ENCODE assay signal across 9 cellular contexts in genomic region chr5:126808619-126809018, GRCh38. TPM values are rescaled to one million over a fixed set of nuclear protein-coding genes. Genes with fewer than 3 reads are reported as not detected.
DNase-seq lines count a peak whose midpoint lies in the region; ATAC-seq and TF ChIP-seq lines count a peak whose summit lies in the region.
"Had no signal": no experiment of that assay in that cellular context is flagged by ENCODE, and none has a peak within 500 bp of the region (broad histone marks: within the 10 kb centered on the region; RNA-seq: fewer than 3 reads in every experiment).

No MANE protein-coding gene starts in this region.

- TF ChIP-seq POLR2A in testis (IDR thresholded peaks at IDR 0.05): no peak

- H3K36me3 Mint-ChIP-seq in activated CD8-positive, alpha-beta T cell treated with anti-CD3 and anti-CD28 coated beads for 36 hours (ENCODE audit: low read depth): peaks cover 59% of the 10 kb centered on the region
- H3K36me3 Mint-ChIP-seq in activated CD8-positive, alpha-beta T cell treated with anti-CD3 and anti-CD28 coated beads, Interleukin-2, amount 10 ng/mL, durations not matched to agents 7 days and 5 days (ENCODE audit: low read depth): peaks cover 73% of the 10 kb centered on the region

- intact Hi-C loops in activated CD8-positive, alpha-beta T cell treated with anti-CD3 and anti-CD28 coated beads for 36 hours (cut with micrococcal nuclease): no loop called here
- intact Hi-C loops in testis (cut with DNase I; ENCODE audit: low total_unique reads): no loop called here

- no peak overlapping the region for H3K4me3 Mint-ChIP-seq in activated CD8-positive, alpha-beta T cell treated with anti-CD3 and anti-CD28 coated beads for 36 hours
- no peak overlapping the region for H3K4me3 Mint-ChIP-seq in activated CD8-positive, alpha-beta T cell treated with anti-CD3 and anti-CD28 coated beads, Interleukin-2, amount 10 ng/mL, durations not matched to agents 7 days and 5 days

- H3K9me3 Mint-ChIP-seq in activated CD8-positive, alpha-beta T cell treated with anti-CD3 and anti-CD28 coated beads for 36 hours: no peaks in the 10 kb centered on the region
- H3K9me3 Mint-ChIP-seq in activated CD8-positive, alpha-beta T cell treated with anti-CD3 and anti-CD28 coated beads, Interleukin-2, amount 10 ng/mL, durations not matched to agents 7 days and 5 days (ENCODE audit: insufficient read depth): no peaks in the 10 kb centered on the region

- peak; percentile 39 for TF ChIP-seq CTCF in activated CD8-positive, alpha-beta T cell treated with anti-CD3 and anti-CD28 coated beads for 36 hours (IDR thresholded peaks at IDR 0.05)
- peak; percentile 10 to 57 (median 18) for TF ChIP-seq CTCF in testis (IDR thresholded peaks at IDR 0.05)

- ATAC-seq in activated CD8-positive, alpha-beta T cell treated with anti-CD3 and anti-CD28 coated beads for 36 hours: no peak
- no peak for ATAC-seq in activated CD8-positive, alpha-beta T cell treated with anti-CD3 and anti-CD28 coated beads, Interleukin-2, amount 10 ng/mL, durations not matched to agents 7 days and 5 days
- ATAC-seq in HG02870 (IDR thresholded peaks at IDR 0.05; ENCODE audit: unreplicated experiment): peak; percentile 41
- no peak for ATAC-seq in GM18861 (IDR thresholded peaks at IDR 0.05; ENCODE audit: unreplicated experiment)
- ATAC-seq in GM19351 (IDR thresholded peaks at IDR 0.05; ENCODE audit: unreplicated experiment): no peak

- no peak overlapping the region for H3K27ac Mint-ChIP-seq in activated CD8-positive, alpha-beta T cell treated with anti-CD3 and anti-CD28 coated beads for 36 hours
- H3K27ac Mint-ChIP-seq in activated CD8-positive, alpha-beta T cell treated with anti-CD3 and anti-CD28 coated beads, Interleukin-2, amount 10 ng/mL, durations not matched to agents 7 days and 5 days: no peak overlapping the region

- no peaks in the 10 kb centered on the region for H3K27me3 ChIP-seq in testis

- no peak overlapping the region for H3K27ac ChIP-seq in testis
- H3K27ac ChIP-seq: epithelial cell of prostate had no signal

- WGBS in testis, 2 donors: 57 to 62% methylated on average over 4 of the region's 4 CpGs

- H3K4me1 ChIP-seq in testis: no peaks in the 10 kb centered on the region

- no peaks in the 10 kb centered on the region for H3K36me3 ChIP-seq in testis (ENCODE audit: low read depth, missing control alignments)

- peaks cover 36% of the 10 kb centered on the region for H3K4me1 Mint-ChIP-seq in activated CD8-positive, alpha-beta T cell treated with anti-CD3 and anti-CD28 coated beads for 36 hours (ENCODE audit: low read depth)
- peaks cover 39% of the 10 kb centered on the region for H3K4me1 Mint-ChIP-seq in activated CD8-positive, alpha-beta T cell treated with anti-CD3 and anti-CD28 coated beads, Interleukin-2, amount 10 ng/mL, durations not matched to agents 7 days and 5 days (ENCODE audit: low read depth)

- no peaks in the 10 kb centered on the region for H3K27me3 Mint-ChIP-seq in activated CD8-positive, alpha-beta T cell treated with anti-CD3 and anti-CD28 coated beads for 36 hours
- H3K27me3 Mint-ChIP-seq in activated CD8-positive, alpha-beta T cell treated with anti-CD3 and anti-CD28 coated beads, Interleukin-2, amount 10 ng/mL, durations not matched to agents 7 days and 5 days (ENCODE audit: low read depth): no peaks in the 10 kb centered on the region

- no peaks in the 10 kb centered on the region for H3K9me3 ChIP-seq in testis

- H3K4me3 ChIP-seq in testis: no peak overlapping the region

- no peak for DNase-seq in activated CD8-positive, alpha-beta T cell treated with anti-CD3 and anti-CD28 coated beads for 36 hours
- DNase-seq in activated CD8-positive, alpha-beta T cell treated with anti-CD3 and anti-CD28 coated beads, Interleukin-2, amount 10 ng/mL, durations not matched to agents 7 days and 5 days: no peak
- DNase-seq in SW480 (ENCODE audit: low spot score) (peak; percentile 40), germinal center (ENCODE audit: low spot score) (peak; percentile 30), testis (no peak)

- POLR2A ChIA-PET in activated CD8-positive, alpha-beta T cell treated with anti-CD3 and anti-CD28 coated beads for 36 hours (lab: Charles Lee): interaction anchor here (0.9 to 2.5 kb wide), 2 partner anchors 29 to 30 kb away, joined by 3 to 16 read pairs; no protein-coding TSS in a partner anchor
- POLR2A ChIA-PET in activated CD8-positive, alpha-beta T cell treated with anti-CD3 and anti-CD28 coated beads, Interleukin-2, amount 10 ng/mL, durations not matched to agents 7 days and 5 days (lab: Charles Lee): interaction anchor here (1.6 kb wide), 1 partner anchor 31 kb away, joined by 6 read pairs; no protein-coding TSS in a partner anchor

- CTCF ChIA-PET in activated CD8-positive, alpha-beta T cell treated with anti-CD3 and anti-CD28 coated beads for 36 hours (lab: Charles Lee): interaction anchor here (0.6 to 1.9 kb wide), 6 partner anchors 13 to 135 kb away, joined by 3 to 10 read pairs (median 4); no protein-coding TSS in a partner anchor
- CTCF ChIA-PET in activated CD8-positive, alpha-beta T cell treated with anti-CD3 and anti-CD28 coated beads, Interleukin-2, amount 10 ng/mL, durations not matched to agents 7 days and 5 days (lab: Charles Lee): interaction anchor here (0.9 to 1.6 kb wide), 5 partner anchors 22 to 134 kb away, joined by 3 to 8 read pairs (median 6); partner anchors contain the start of gene LMNB1

RNA-seq across cellular contexts. Expression of gene LMNB1, which starts 31.7 kb away (rescaled TPM):
- total RNA-seq in activated CD8-positive, alpha-beta T cell treated with anti-CD3 and anti-CD28 coated beads for 36 hours: 100 to 1,000 TPM; 198 TPM
- total RNA-seq in activated CD8-positive, alpha-beta T cell treated with anti-CD3 and anti-CD28 coated beads, Interleukin-2, amount 10 ng/mL, durations not matched to agents 7 days and 5 days: 100 to 1,000 TPM; 384 to 396 TPM
- total RNA-seq in testis: 10 to 100 TPM; 13.7 to 15.9 TPM
- polyA plus RNA-seq in testis (ENCODE audit: insufficient read depth, low read depth, low replicate concordance): 26.1 TPM

Comparison
In these comparisons a context has a peak if more than half of its experiments do, and no peak if none do; other contexts are left out.
1. DNase-seq: peak in SW480 (single experiment) and germinal center (single experiment); none in activated CD8-positive, alpha-beta T cell treated with anti-CD3 and anti-CD28 coated beads for 36 hours (single experiment), activated CD8-positive, alpha-beta T cell treated with anti-CD3 and anti-CD28 coated beads, Interleukin-2, amount 10 ng/mL, durations not matched to agents 7 days and 5 days (single experiment) and testis (single experiment).
2. RNA of gene LMNB1, which starts 31.7 kb away (total RNA-seq): 384 to 396 TPM in activated CD8-positive, alpha-beta T cell treated with anti-CD3 and anti-CD28 coated beads, Interleukin-2, amount 10 ng/mL, durations not matched to agents 7 days and 5 days and 198 TPM in activated CD8-positive, alpha-beta T cell treated with anti-CD3 and anti-CD28 coated beads for 36 hours; 13.7 to 15.9 TPM in testis; every median in the first group is over 10 times any median in the second.